ENCODE assay signal across 20 cellular contexts in the genomic region with DNA sequence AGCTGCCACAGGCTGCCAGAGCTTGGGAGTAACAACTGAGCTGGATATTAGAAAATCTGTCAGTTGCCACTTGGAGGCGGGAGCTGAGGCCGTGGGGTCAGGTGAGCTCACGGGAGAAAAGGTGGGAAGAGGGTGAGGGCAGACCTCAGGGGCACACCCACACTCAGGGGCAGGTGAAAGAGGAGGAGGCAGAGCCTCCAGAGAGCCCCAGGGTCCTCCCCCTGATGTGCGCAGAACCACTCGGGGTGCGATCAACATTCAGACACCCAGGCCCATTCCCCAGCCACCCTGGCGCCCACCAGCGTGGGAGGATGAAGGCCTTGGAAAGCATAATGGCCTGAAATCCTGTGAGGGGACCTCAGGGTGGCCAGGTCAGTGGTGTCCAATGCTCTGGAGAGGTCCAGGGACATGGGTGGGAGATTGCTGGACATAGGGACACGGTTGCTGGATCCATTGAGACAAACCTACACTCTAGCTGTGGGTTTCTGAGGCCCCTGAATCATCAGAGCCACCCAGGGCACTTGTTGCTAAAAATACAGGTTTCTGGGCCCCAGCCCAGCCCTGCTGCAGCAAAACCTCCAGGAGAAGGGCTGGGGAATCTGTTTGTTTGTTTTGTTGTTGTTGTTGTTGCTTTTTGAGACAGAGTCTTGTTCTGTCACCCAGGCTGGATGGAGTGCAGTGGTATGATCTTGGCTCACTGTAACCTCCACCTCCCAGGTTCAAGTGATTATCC. TPM values are rescaled to one million over a fixed set of nuclear protein-coding genes. Genes with fewer than 3 reads are reported as not detected.
DNase-seq lines count a peak whose midpoint lies in the region; ATAC-seq and TF ChIP-seq lines count a peak whose summit lies in the region.
"Had no signal": no experiment of that assay in that cellular context is flagged by ENCODE, and none has a peak within 500 bp of the region (broad histone marks: within the 10 kb centered on the region; RNA-seq: fewer than 3 reads in every experiment).

No MANE protein-coding gene starts in this region.

- no peaks in the 10 kb centered on the region for H4K20me1 ChIP-seq in PC-3 (ENCODE audit: low read length)
- no peaks in the 10 kb centered on the region for H4K20me1 ChIP-seq in neural progenitor cell (ENCODE audit: low read depth)

- no peak for DNase-seq in PC-3
- no peak for DNase-seq in endothelial cell (ENCODE audit: low spot score)
- no peak for DNase-seq in neural crest cell (ENCODE audit: low read depth, low spot score)
- no peak for DNase-seq in neural progenitor cell (ENCODE audit: low spot score)
- DNase-seq: C1 segment of cervical spinal cord; CD4-positive, CD25-positive, alpha-beta regulatory T cell; CD8-positive, alpha-beta memory T cell; COR-L47; DMS 273 treated with DMSO at 0.1 percent for 48 hours; DMS53; GDM1; HCEC 1CT; HFFc6; IMR-90; KBM-7 had no signal

- BruUV-seq in PC-3 (replicated peaks; lab: Mats Ljungman, UMichigan), result no TSS peak

- POLR2A ChIA-PET in PC-3 (lab: Charles Lee; ENCODE audit: unreplicated experiment), result no interaction called here

- H3K79me2 ChIP-seq in PC-3 (ENCODE audit: low read length) (no peaks in the 10 kb centered on the region), neural progenitor cell (ENCODE audit: low read depth) (no peaks in the 10 kb centered on the region)

- H3K27me3 Mint-ChIP-seq in endothelial cell (ENCODE audit: unreplicated experiment) (peaks cover 11% of the 10 kb centered on the region), neural crest cell (ENCODE audit: low read depth) (no peaks in the 10 kb centered on the region), neural progenitor cell (ENCODE audit: insufficient read depth, low read depth) (peaks cover 4% of the 10 kb centered on the region)
- H3K27me3 Mint-ChIP-seq: B cell; CD4-positive, CD25-positive, alpha-beta regulatory T cell; CD8-positive, alpha-beta memory T cell had no signal

- H3K4me1 Mint-ChIP-seq in endothelial cell (ENCODE audit: unreplicated experiment), result no peaks in the 10 kb centered on the region
- H3K4me1 Mint-ChIP-seq in neural crest cell, result no peaks in the 10 kb centered on the region
- H3K4me1 Mint-ChIP-seq in neural progenitor cell, result peaks cover 8% of the 10 kb centered on the region
- H3K4me1 Mint-ChIP-seq: B cell; CD8-positive, alpha-beta memory T cell; GM23338 had no signal

- TF ChIP-seq CTCF in PC-3 (conservative IDR thresholded peaks at IDR 0.05; ENCODE audit: low read depth, low read length) (no peak), VCaP (conservative IDR thresholded peaks at IDR 0.05) (no peak), endothelial cell (IDR thresholded peaks at IDR 0.05; ENCODE audit: unreplicated experiment) (no peak), neural crest cell (conservative IDR thresholded peaks at IDR 0.05) (no peak), neural progenitor cell (IDR thresholded peaks at IDR 0.05) (no peak)

- no peaks in the 10 kb centered on the region for H3K4me1 ChIP-seq in PC-3 (ENCODE audit: insufficient read depth, low read length)
- H3K4me1 ChIP-seq in neural progenitor cell, result no peaks in the 10 kb centered on the region

- peak overlapping the region; percentile 1 for H3K4me3 Mint-ChIP-seq in endothelial cell (ENCODE audit: unreplicated experiment)
- no peak overlapping the region for H3K4me3 Mint-ChIP-seq in neural crest cell
- no peak overlapping the region for H3K4me3 Mint-ChIP-seq in neural progenitor cell
- H3K4me3 Mint-ChIP-seq: B cell; CD4-positive, CD25-positive, alpha-beta regulatory T cell; CD8-positive, alpha-beta memory T cell; GM23338; HFFc6 had no signal

- no peak for ATAC-seq in PC-3
- ATAC-seq in GM19455 (IDR thresholded peaks at IDR 0.05; ENCODE audit: unreplicated experiment), result no peak
- ATAC-seq in HG02623 (IDR thresholded peaks at IDR 0.05; ENCODE audit: unreplicated experiment), result no peak
- ATAC-seq: GM23338 had no signal

- H3K36me3 ChIP-seq in PC-3 (ENCODE audit: low read depth, low read length) (peaks cover 7% of the 10 kb centered on the region; the same call in 1 of the 2 replicates), neural progenitor cell (no peaks in the 10 kb centered on the region)

- H3K36me3 Mint-ChIP-seq in endothelial cell (ENCODE audit: low read depth, unreplicated experiment) (peaks cover 30% of the 10 kb centered on the region), neural crest cell (ENCODE audit: low read depth) (peaks cover 33% of the 10 kb centered on the region), neural progenitor cell (peaks cover 39% of the 10 kb centered on the region)

- intact Hi-C loops in PC-3 (cut with micrococcal nuclease), result no loop called here

- H3K4me3 ChIP-seq in PC-3 (ENCODE audit: low read length) (no peak overlapping the region), neural progenitor cell (no peak overlapping the region)
- H3K4me3 ChIP-seq: GM23338 had no signal

- H3K9me3 Mint-ChIP-seq in endothelial cell (ENCODE audit: unreplicated experiment), result no peaks in the 10 kb centered on the region
- H3K9me3 Mint-ChIP-seq in neural crest cell, result no peaks in the 10 kb centered on the region
- peaks cover 18% of the 10 kb centered on the region for H3K9me3 Mint-ChIP-seq in neural progenitor cell
- H3K9me3 Mint-ChIP-seq: CD4-positive, CD25-positive, alpha-beta regulatory T cell; HFFc6 had no signal

- H3K9ac ChIP-seq in PC-3 (ENCODE audit: low read length) (no peak overlapping the region), neural progenitor cell (no peak overlapping the region)

- H3K4me2 ChIP-seq in PC-3 (ENCODE audit: low read length) (no peak overlapping the region), neural progenitor cell (no peak overlapping the region)
- H3K4me2 ChIP-seq: GM23338 had no signal

- CTCF ChIA-PET in PC-3 (lab: Charles Lee), result no interaction called here

- H3K27ac ChIP-seq in PC-3 (ENCODE audit: low read length) (peak overlapping the region; percentile 5; the same call in 1 of the 2 replicates), VCaP (peak overlapping the region; percentile 19; the same call in 1 of the 2 replicates), neural progenitor cell (no peak overlapping the region)

- no peaks in the 10 kb centered on the region for H3F3A ChIP-seq in PC-3 (ENCODE audit: low read length, unreplicated experiment)
- no peaks in the 10 kb centered on the region for H3F3A ChIP-seq in neural progenitor cell (ENCODE audit: low read depth)

- no peaks in the 10 kb centered on the region for H3K9me2 ChIP-seq in PC-3 (replicated peaks; ENCODE audit: low read length)

- H3K27me3 ChIP-seq in PC-3 (ENCODE audit: low read length) (no peaks in the 10 kb centered on the region), neural progenitor cell (no peaks in the 10 kb centered on the region)

- no peak overlapping the region for H3K27ac Mint-ChIP-seq in endothelial cell (ENCODE audit: unreplicated experiment)
- peak overlapping the region; percentile 70 for H3K27ac Mint-ChIP-seq in neural crest cell (ENCODE audit: unreplicated experiment)
- no peak overlapping the region for H3K27ac Mint-ChIP-seq in neural progenitor cell
- H3K27ac Mint-ChIP-seq: B cell; CD8-positive, alpha-beta memory T cell; GM23338; HFFc6 had no signal

- H2AFZ ChIP-seq in PC-3 (ENCODE audit: low read length) (no peak overlapping the region), neural progenitor cell (replicated peaks) (no peak overlapping the region)
- H2AFZ ChIP-seq: GM23338 had no signal

- H3K9me3 ChIP-seq in PC-3 (ENCODE audit: low read length) (no peaks in the 10 kb centered on the region), neural progenitor cell (ENCODE audit: low read depth) (no peaks in the 10 kb centered on the region)

RNA-seq across cellular contexts. Expression of a gene that starts 49.4 kb away (rescaled TPM):
- total RNA-seq in PC-3 (2014; rRNA removed) (98.7 and 113 TPM in 2 replicates), endothelial cell (ENCODE audit: unreplicated experiment) (3.0 TPM), neural crest cell (28.1 and 28.7 TPM in 2 replicates), neural progenitor cell (ENCODE audit: low replicate concordance) (8.4 and 27.3 TPM in 2 replicates)
